In genomic region chr5:17118631-17119030, GRCh38 we compare ENCODE assay signal across 8 cellular contexts.
DNase-seq lines count a peak whose midpoint lies in the region; ATAC-seq and TF ChIP-seq lines count a peak whose summit lies in the region.

No MANE protein-coding gene starts in this region.

- no peaks in the 10 kb centered on the region for H3K4me1 Mint-ChIP-seq in CD4-positive, CD25-positive, alpha-beta regulatory T cell
- no peaks in the 10 kb centered on the region for H3K4me1 Mint-ChIP-seq in activated CD8-positive, alpha-beta memory T cell treated with anti-CD3 and anti-CD28 coated beads, Interleukin-2, amount 10 ng/mL, durations not matched to agents 7 days and 5 days

- no peaks in the 10 kb centered on the region for H3K36me3 Mint-ChIP-seq in CD4-positive, CD25-positive, alpha-beta regulatory T cell
- H3K36me3 Mint-ChIP-seq in activated CD8-positive, alpha-beta memory T cell treated with anti-CD3 and anti-CD28 coated beads, Interleukin-2, amount 10 ng/mL, durations not matched to agents 7 days and 5 days = no peaks in the 10 kb centered on the region

- H2AFZ ChIP-seq in PC-9 (peak overlapping the region; percentile 68), Karpas-422 (ENCODE audit: low read length) (no peak overlapping the region)

- H3K9me3 Mint-ChIP-seq in CD4-positive, CD25-positive, alpha-beta regulatory T cell = peaks cover 0 to 3% (median 0%) of the 10 kb centered on the region in 7 donors
- peaks cover 6% of the 10 kb centered on the region for H3K9me3 Mint-ChIP-seq in activated CD8-positive, alpha-beta memory T cell treated with anti-CD3 and anti-CD28 coated beads, Interleukin-2, amount 10 ng/mL, durations not matched to agents 7 days and 5 days (ENCODE audit: low read depth)

- POLR2A ChIA-PET in PC-9 (lab: Charles Lee; ENCODE audit: unreplicated experiment) = no interaction called here

- peaks cover 20% of the 10 kb centered on the region; the same call in 1 of the 2 replicates for H3F3A ChIP-seq in PC-9 (ENCODE audit: insufficient read depth, low read depth)

- intact Hi-C loops in PC-9 (cut with micrococcal nuclease; ENCODE audit: unreplicated experiment) = no loop called here

- peak overlapping the region; percentile 67 for H3K4me2 ChIP-seq in PC-9
- no peak overlapping the region for H3K4me2 ChIP-seq in Karpas-422 (ENCODE audit: low read depth, low read length, poor library complexity, severe bottlenecking)

- H3K9me3 ChIP-seq in CD4-positive, CD25-positive, alpha-beta regulatory T cell (ENCODE audit: control insufficient read depth in 2 of 2, low read length in 2 of 2) = no peaks in the 10 kb centered on the region
- H3K9me3 ChIP-seq in PC-9 (ENCODE audit: insufficient read depth, low read depth) = no peaks in the 10 kb centered on the region
- no peaks in the 10 kb centered on the region for H3K9me3 ChIP-seq in Karpas-422 (ENCODE audit: low read length)

- peak; percentile 46 to 63 for ATAC-seq in CD4-positive, CD25-positive, alpha-beta regulatory T cell (ENCODE audit: low read depth in 2 of 2)
- ATAC-seq in activated CD8-positive, alpha-beta memory T cell treated with anti-CD3 and anti-CD28 coated beads, Interleukin-2, amount 10 ng/mL, durations not matched to agents 7 days and 5 days = no peak
- no peak for ATAC-seq in GM21515 (IDR thresholded peaks at IDR 0.05; ENCODE audit: unreplicated experiment)

- H3K27me3 Mint-ChIP-seq in CD4-positive, CD25-positive, alpha-beta regulatory T cell = peaks cover 4% of the 10 kb centered on the region
- H3K27me3 Mint-ChIP-seq in activated CD8-positive, alpha-beta memory T cell treated with anti-CD3 and anti-CD28 coated beads, Interleukin-2, amount 10 ng/mL, durations not matched to agents 7 days and 5 days = no peaks in the 10 kb centered on the region

- no peaks in the 10 kb centered on the region for H3K4me1 ChIP-seq in CD4-positive, CD25-positive, alpha-beta regulatory T cell (ENCODE audit: control insufficient read depth, insufficient read depth, low read length, poor library complexity, severe bottlenecking)
- H3K4me1 ChIP-seq in PC-9 (replicated peaks; ENCODE audit: insufficient read depth) (peaks cover 39% of the 10 kb centered on the region), Karpas-422 (ENCODE audit: low read length) (no peaks in the 10 kb centered on the region)

- BruUV-seq in PC-9 (replicated peaks; lab: Mats Ljungman, UMichigan) = no TSS peak

- no peak overlapping the region for H3K27ac Mint-ChIP-seq in CD4-positive, CD25-positive, alpha-beta regulatory T cell
- no peak overlapping the region for H3K27ac Mint-ChIP-seq in activated CD8-positive, alpha-beta memory T cell treated with anti-CD3 and anti-CD28 coated beads, Interleukin-2, amount 10 ng/mL, durations not matched to agents 7 days and 5 days

- H3K4me3 Mint-ChIP-seq in CD4-positive, CD25-positive, alpha-beta regulatory T cell = peak overlapping the region in 1 of 4 donors; percentile 48
- no peak overlapping the region for H3K4me3 Mint-ChIP-seq in activated CD8-positive, alpha-beta memory T cell treated with anti-CD3 and anti-CD28 coated beads, Interleukin-2, amount 10 ng/mL, durations not matched to agents 7 days and 5 days

- no peaks in the 10 kb centered on the region for H3K79me2 ChIP-seq in PC-9 (ENCODE audit: low read depth)
- no peaks in the 10 kb centered on the region for H3K79me2 ChIP-seq in Karpas-422 (ENCODE audit: low read length)

- no peaks in the 10 kb centered on the region for H3K27me3 ChIP-seq in CD4-positive, CD25-positive, alpha-beta regulatory T cell (ENCODE audit: control insufficient read depth, insufficient read depth, low read length)
- H3K27me3 ChIP-seq in PC-9 (ENCODE audit: insufficient read depth, low read depth) (no peaks in the 10 kb centered on the region), Karpas-422 (ENCODE audit: low read length) (no peaks in the 10 kb centered on the region)

- no peaks in the 10 kb centered on the region for H3K36me3 ChIP-seq in CD4-positive, CD25-positive, alpha-beta regulatory T cell (ENCODE audit: control insufficient read depth, insufficient read depth, low read length)
- H3K36me3 ChIP-seq in PC-9 (ENCODE audit: low read depth) (no peaks in the 10 kb centered on the region), Karpas-422 (ENCODE audit: insufficient read depth, low read length) (no peaks in the 10 kb centered on the region)

- no peak for DNase-seq in CD4-positive, CD25-positive, alpha-beta regulatory T cell
- DNase-seq in H4 (ENCODE audit: low spot score) = peak; percentile 91
- peak; percentile 76 to 87 for DNase-seq in PC-9
- peak; percentile 95 for DNase-seq in epithelial cell of esophagus (ENCODE audit: low read depth)
- DNase-seq in myocyte (ENCODE audit: low read depth) = peak; percentile 79
- DNase-seq in activated CD8-positive, alpha-beta memory T cell treated with anti-CD3 and anti-CD28 coated beads, Interleukin-2, amount 10 ng/mL, durations not matched to agents 7 days and 5 days = no peak
- no peak for DNase-seq in Karpas-422

- H3K9ac ChIP-seq in Karpas-422 (ENCODE audit: low read length) = no peak overlapping the region

- H4K20me1 ChIP-seq in PC-9 (ENCODE audit: insufficient read depth) (no peaks in the 10 kb centered on the region), Karpas-422 (ENCODE audit: insufficient read depth, low read depth, low read length) (no peaks in the 10 kb centered on the region)

- H3K9me2 ChIP-seq in PC-9 (ENCODE audit: insufficient read depth) (no peaks in the 10 kb centered on the region), Karpas-422 (replicated peaks; ENCODE audit: insufficient read depth, low read length) (no peaks in the 10 kb centered on the region)

- TF ChIP-seq CTCF in PC-9 (conservative IDR thresholded peaks at IDR 0.05) = no peak
- no peak for TF ChIP-seq CTCF in epithelial cell of esophagus (IDR thresholded peaks at IDR 0.05; ENCODE audit: insufficient read depth, low read depth, low read length, missing control alignments)

- CTCF ChIA-PET in PC-9 (lab: Charles Lee) = interaction anchor here (0.7 to 1.0 kb wide), 3 partner anchors 8 to 14 kb away, joined by 3 to 8 read pairs (median 4); no protein-coding TSS in a partner anchor
- CTCF ChIA-PET in activated CD8-positive, alpha-beta memory T cell treated with anti-CD3 and anti-CD28 coated beads, Interleukin-2, amount 10 ng/mL, durations not matched to agents 7 days and 5 days (lab: Charles Lee) = no interaction called here

- no peak overlapping the region for H3K4me3 ChIP-seq in CD4-positive, CD25-positive, alpha-beta regulatory T cell (ENCODE audit: low read depth, low read length)
- H3K4me3 ChIP-seq in PC-9 = peak overlapping the region; percentile 20; the same call in 1 of the 2 replicates
- no peak overlapping the region for H3K4me3 ChIP-seq in epithelial cell of esophagus (ENCODE audit: low read length)
- no peak overlapping the region for H3K4me3 ChIP-seq in Karpas-422 (ENCODE audit: low read length)

- H3K27ac ChIP-seq in CD4-positive, CD25-positive, alpha-beta regulatory T cell (ENCODE audit: insufficient read depth, low read length, poor library complexity, severe bottlenecking) = no peak overlapping the region
- peak overlapping the region; percentile 50 for H3K27ac ChIP-seq in PC-9
- H3K27ac ChIP-seq in Karpas-422 (ENCODE audit: low read length) = no peak overlapping the region

Comparison
In these comparisons a context has a peak if more than half of its experiments do, and no peak if none do; other contexts are left out.
1. ATAC-seq: peak in CD4-positive, CD25-positive, alpha-beta regulatory T cell (2 of 2); none in activated CD8-positive, alpha-beta memory T cell treated with anti-CD3 and anti-CD28 coated beads, Interleukin-2, amount 10 ng/mL, durations not matched to agents 7 days and 5 days (single experiment) and GM21515 (single experiment).
2. DNase-seq: peak in H4 (single experiment), PC-9 (2 of 2), epithelial cell of esophagus (single experiment) and myocyte (single experiment); none in CD4-positive, CD25-positive, alpha-beta regulatory T cell (0 of 3), activated CD8-positive, alpha-beta memory T cell treated with anti-CD3 and anti-CD28 coated beads, Interleukin-2, amount 10 ng/mL, durations not matched to agents 7 days and 5 days (single experiment) and Karpas-422 (single experiment).